In the genomic region with DNA sequence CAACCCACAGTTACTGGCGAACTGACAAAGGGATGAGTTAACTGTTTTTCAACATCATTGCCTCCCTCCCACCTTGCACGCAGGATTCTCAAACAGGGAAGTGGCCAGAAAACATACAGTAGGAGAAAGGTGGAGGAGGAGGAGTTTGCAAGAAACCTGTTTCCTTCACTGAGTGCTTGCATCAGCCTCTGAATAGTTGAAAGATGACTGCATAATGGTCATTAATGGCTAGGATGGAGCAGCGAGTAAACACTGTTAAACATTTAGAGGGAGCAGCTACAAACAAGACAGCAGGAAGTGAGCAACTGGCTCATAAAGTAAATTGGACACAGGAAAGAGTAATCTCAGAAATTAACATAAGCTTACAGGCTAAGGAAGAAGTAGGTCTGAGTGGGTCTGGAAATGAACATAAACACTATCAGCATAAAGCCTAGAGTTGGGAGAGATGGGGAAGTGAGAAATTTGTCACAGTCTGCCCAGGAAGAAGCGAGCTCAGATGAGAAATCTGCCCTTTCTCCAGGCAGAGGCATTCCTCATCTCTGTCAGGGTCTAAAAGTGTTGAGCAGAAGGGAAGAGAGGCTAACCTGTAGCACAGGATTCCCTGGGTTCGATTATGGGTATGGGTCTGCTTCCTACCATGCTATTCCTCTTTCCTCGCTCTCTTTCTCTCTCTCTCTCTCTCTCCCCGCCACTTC, we compare ENCODE assay signal across 19 cellular contexts. TPM values are rescaled to one million over a fixed set of nuclear protein-coding genes. Genes with fewer than 3 reads are reported as not detected.
DNase-seq lines count a peak whose midpoint lies in the region; ATAC-seq and TF ChIP-seq lines count a peak whose summit lies in the region.
"Had no signal": no experiment of that assay in that cellular context is flagged by ENCODE, and none has a peak within 500 bp of the region (broad histone marks: within the 10 kb centered on the region; RNA-seq: fewer than 3 reads in every experiment).

No MANE protein-coding gene starts in this region.

- no TSS peak for BruUV-seq in Panc1 (replicated peaks; lab: Mats Ljungman, UMichigan)

- no peaks in the 10 kb centered on the region for H3K9me3 ChIP-seq in Panc1 (ENCODE audit: control insufficient read depth, insufficient read depth, low read depth, low read length)
- H3K9me3 ChIP-seq: ascending aorta, left ventricle myocardium inferior, spleen had no signal

- TF ChIP-seq CTCF in AG10803 (conservative IDR thresholded peaks at IDR 0.05; ENCODE audit: low read length) (no peak), Panc1 (IDR thresholded peaks at IDR 0.05) (no peak), GM10248 (IDR thresholded peaks at IDR 0.05; ENCODE audit: control extremely low read depth, extremely low read depth, low read depth, missing control alignments) (no peak)

- H3K36me3 ChIP-seq in Panc1 (ENCODE audit: control insufficient read depth, insufficient read depth, low read length) = no peaks in the 10 kb centered on the region
- H3K36me3 ChIP-seq: ascending aorta, left ventricle myocardium inferior, spleen had no signal

- H3K4me1 ChIP-seq in Panc1 (ENCODE audit: control insufficient read depth, insufficient read depth, low read length) = no peaks in the 10 kb centered on the region
- H3K4me1 ChIP-seq: ascending aorta, left ventricle myocardium inferior, spleen had no signal

- H3K4me3 ChIP-seq in AG10803 (ENCODE audit: low read length) (no peak overlapping the region), Panc1 (ENCODE audit: low read depth in 2 of 2, low read length in 2 of 2) (peak overlapping the region in 1 of 2 experiments; percentile 11; a peak in 1 of 4 replicates)
- H3K4me3 ChIP-seq: ascending aorta, left ventricle myocardium inferior, spleen had no signal

- CTCF ChIA-PET in Panc1 (lab: Charles Lee) (no interaction called here), GM10248 (lab: Yijun Ruan, JAX) (interaction anchor here (1.6 kb wide), 1 partner anchor 8 kb away, joined by 5 read pairs; no protein-coding TSS in a partner anchor)

- intact Hi-C loops in Panc1 (cut with micrococcal nuclease; ENCODE audit: unreplicated experiment) = no loop called here

- POLR2A ChIA-PET in Panc1 (lab: Charles Lee) (no interaction called here), GM10248 (lab: Yijun Ruan, JAX) (no interaction called here)

- no peaks in the 10 kb centered on the region for H3K27me3 ChIP-seq in Panc1 (ENCODE audit: control insufficient read depth, insufficient read depth, low read length)
- H3K27me3 ChIP-seq: ascending aorta had no signal

- ATAC-seq in Panc1 = no peak
- no peak for ATAC-seq in GM21528 (IDR thresholded peaks at IDR 0.05; ENCODE audit: low FRiP score, unreplicated experiment)
- ATAC-seq: activated T-cell treated with anti-CD3 and anti-CD28 coated beads, Interleukin-2, amount 50 U/mL, for 4 hours had no signal

- peak; percentile 10 for DNase-seq in AG10803 (ENCODE audit: low read depth)
- DNase-seq in HS-5 (ENCODE audit: low read depth) = peak; percentile 35
- DNase-seq in Panc1 (ENCODE audit: low read depth, low spot score) = peak; percentile 50
- DNase-seq in iPS-NIHi7 (ENCODE audit: extremely low spot score) = peak; percentile 44
- no peak for DNase-seq in GM10248 (ENCODE audit: extremely low spot score)
- DNase-seq in NCI-H2171 treated with DMSO at 0.1 percent for 48 hours (lab: John Stamatoyannopoulos, UW) = no peak
- no peak for DNase-seq in NCI-H345 treated with DMSO at 0.1 percent for 48 hours (lab: John Stamatoyannopoulos, UW; ENCODE audit: unreplicated experiment)
- DNase-seq: activated CD4-positive, CD25-positive, alpha-beta regulatory T cell; activated T-cell treated with anti-CD3 and anti-CD28 coated beads, Interleukin-2, amount 50 U/mL, for 4 hours; EL; HFFc6; left ventricle myocardium inferior; spleen had no signal

- in situ Hi-C loops in Panc1 (cut with HindIII; ENCODE audit: low pct_unique_long_range_greater_than_20kb, low sequenced_read_pairs) = no loop called here

- H3K27ac ChIP-seq in Panc1 (ENCODE audit: low read length) = no peak overlapping the region
- H3K27ac ChIP-seq: ascending aorta, KMS-11, left ventricle myocardium inferior, spleen had no signal

RNA-seq across cellular contexts. Expression of a gene that starts 38.6 kb away (rescaled TPM):
- not detected for total RNA-seq in Panc1 (2021; ENCODE audit: unreplicated experiment)
- polyA plus RNA-seq in Panc1 (2012; ENCODE audit: insufficient read length) = not detected
- total RNA-seq: activated T-cell treated with anti-CD3 and anti-CD28 coated beads, Interleukin-2, amount 50 U/mL, for 4 hours; ascending aorta; glomerular endothelial cell; HFFc6; left ventricle myocardium inferior; SK-MEL-5; spleen; urinary bladder had no signal
- polyA plus RNA-seq: urinary bladder had no signal

Comparison
In these comparisons a context has a peak if more than half of its experiments do, and no peak if none do; other contexts are left out.
1. DNase-seq: peak in AG10803 (single experiment), HS-5 (single experiment), Panc1 (single experiment) and iPS-NIHi7 (single experiment); none in GM10248 (single experiment), NCI-H2171 treated with DMSO at 0.1 percent for 48 hours (single experiment) and NCI-H345 treated with DMSO at 0.1 percent for 48 hours (single experiment).